Comparison of ENCODE assay signal across 26 cellular contexts in the genomic region with DNA sequence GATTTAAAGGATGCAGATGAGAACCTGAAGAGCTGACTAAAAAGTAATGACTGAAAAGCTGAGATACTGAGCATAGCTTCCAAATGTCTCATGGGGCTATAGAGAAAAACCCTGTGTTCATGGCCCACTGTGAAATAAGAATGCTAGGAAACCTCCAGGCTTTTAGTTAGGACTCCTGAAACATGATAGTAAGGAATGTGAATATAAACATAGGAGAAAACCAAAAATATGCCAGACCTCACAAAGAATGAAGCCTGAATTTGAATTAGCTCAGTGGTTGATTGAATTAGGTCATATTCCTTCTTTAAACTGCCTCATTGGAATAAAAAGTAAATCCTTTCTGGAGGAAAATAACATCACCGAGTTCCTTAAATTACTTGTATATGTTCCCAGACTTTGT.
DNase-seq lines count a peak whose midpoint lies in the region; ATAC-seq and TF ChIP-seq lines count a peak whose summit lies in the region.
"Had no signal": no experiment of that assay in that cellular context is flagged by ENCODE, and none has a peak within 500 bp of the region (broad histone marks: within the 10 kb centered on the region; RNA-seq: fewer than 3 reads in every experiment).

No MANE protein-coding gene starts in this region.

- no peaks in the 10 kb centered on the region for H3K27me3 ChIP-seq in smooth muscle cell (ENCODE audit: low read depth)
- H3K27me3 ChIP-seq: colonic mucosa, esophagus squamous epithelium, testis, vagina had no signal

- H4K20me1 ChIP-seq in smooth muscle cell (ENCODE audit: low read depth) = no peaks in the 10 kb centered on the region

- H2AFZ ChIP-seq in smooth muscle cell (ENCODE audit: low read depth) = peak overlapping the region; percentile 40

- H3K27ac ChIP-seq in smooth muscle cell (ENCODE audit: low read depth) = peak overlapping the region; percentile 76
- H3K27ac ChIP-seq: colonic mucosa, esophagus squamous epithelium, testis, vagina had no signal

- peaks cover 7% of the 10 kb centered on the region for H3K4me1 ChIP-seq in smooth muscle cell (ENCODE audit: low read depth)
- H3K4me1 ChIP-seq: Caco-2, colonic mucosa, esophagus squamous epithelium, testis, vagina had no signal

- ATAC-seq in HG02678 (IDR thresholded peaks at IDR 0.05; ENCODE audit: unreplicated experiment) = no peak
- ATAC-seq: stimulated activated naive B cell treated with anti-CD40 and anti-IgM and Interleukin-4, amounts not matched to agents 10 μg/mL and 1 μg/mL and 100 μg/mL, for 72 hours had no signal

- in situ Hi-C loops in astrocyte of the spinal cord (cut with HindIII; ENCODE audit: low sequenced_read_pairs) = no loop called here

- DNase-seq in LHCN-M2 (ENCODE audit: low read depth) = peak; percentile 92
- DNase-seq in astrocyte of the spinal cord (ENCODE audit: low read depth, low spot score) = peak; percentile 91
- DNase-seq in iris pigment epithelial cell (ENCODE audit: low read depth) = peak; percentile 36
- DNase-seq in smooth muscle cell (lab: John Stamatoyannopoulos, UW; ENCODE audit: unreplicated experiment) = no peak
- no peak for DNase-seq in NCI-H187 (lab: John Stamatoyannopoulos, UW)
- no peak for DNase-seq in SK-N-DZ (ENCODE audit: low spot score)
- DNase-seq in NCI-H526 (lab: John Stamatoyannopoulos, UW) = no peak
- DNase-seq: C1 segment of cervical spinal cord; Caco-2; colonic mucosa; DMS79 treated with DMSO at 0.1 percent for 48 hours; esophagus squamous epithelium; glutamatergic neuron; NCI-H1105; NCI-H2029 treated with DMSO at 0.1 percent for 48 hours; NCI-H345; NCI-H82; nucleus accumbens; small intestine; stimulated activated CD4-positive, alpha-beta T cell treated with anti-CD3 and anti-CD28 coated beads, Interleukin-4, amount 100 ng/mL, for 1 hour; stimulated activated naive B cell treated with anti-CD40 and anti-IgM and Interleukin-4, amounts not matched to agents 10 μg/mL and 1 μg/mL and 100 μg/mL, for 72 hours; SW 1271; T1000; testis had no signal

- no peaks in the 10 kb centered on the region for H3K79me2 ChIP-seq in smooth muscle cell (ENCODE audit: low read depth)

- H3K4me2 ChIP-seq in smooth muscle cell = peak overlapping the region; percentile 58

- no peaks in the 10 kb centered on the region for H3K36me3 ChIP-seq in smooth muscle cell (ENCODE audit: low read depth)
- H3K36me3 ChIP-seq: colonic mucosa, esophagus squamous epithelium, vagina had no signal

- H3K4me3 ChIP-seq in astrocyte of the spinal cord (ENCODE audit: low read depth, low read length) (no peak overlapping the region), smooth muscle cell (no peak overlapping the region)
- H3K4me3 ChIP-seq: colonic mucosa, esophagus squamous epithelium, testis, vagina had no signal

- no peaks in the 10 kb centered on the region for H3F3A ChIP-seq in smooth muscle cell (ENCODE audit: low read depth)

- peak overlapping the region; percentile 2 for H3K9ac ChIP-seq in smooth muscle cell (ENCODE audit: low read depth)

- WGBS in smooth muscle cell (ENCODE audit: low lambda C conversion rate) = 53% methylated on average over 1 of the region's 1 CpG

- no peaks in the 10 kb centered on the region for H3K9me3 ChIP-seq in smooth muscle cell (replicated peaks; ENCODE audit: low read depth)
- H3K9me3 ChIP-seq: Caco-2, colonic mucosa, esophagus squamous epithelium, testis, vagina had no signal

- no peak for TF ChIP-seq CTCF in astrocyte of the spinal cord (IDR thresholded peaks at IDR 0.05; ENCODE audit: low read depth, low read length)
- no peak for TF ChIP-seq CTCF in smooth muscle cell (IDR thresholded peaks at IDR 0.05; ENCODE audit: borderline replicate concordance, insufficient read depth, poor library complexity, severe bottlenecking)

Comparison
In these comparisons a context has a peak if more than half of its experiments do, and no peak if none do; other contexts are left out.
1. DNase-seq: peak in LHCN-M2 (single experiment), astrocyte of the spinal cord (single experiment) and iris pigment epithelial cell (single experiment); none in smooth muscle cell (single experiment), NCI-H187 (0 of 2), SK-N-DZ (single experiment) and NCI-H526 (0 of 2).